ENCODE assay signal across 19 cellular contexts in genomic region chr1:198128528-198128927, GRCh38.
"Had no signal": no experiment of that assay in that cellular context is flagged by ENCODE, and none has a peak within 500 bp of the region (broad histone marks: within the 10 kb centered on the region; RNA-seq: fewer than 3 reads in every experiment).

No MANE protein-coding gene starts in this region.

- ATAC-seq: activated CD8-positive, alpha-beta T cell treated with anti-CD3 and anti-CD28 coated beads for 36 hours; heart right ventricle; left ventricle myocardium superior; WTC11 had no signal

- H3K4me1 Mint-ChIP-seq: WTC11 had no signal

- H3K4me3 ChIP-seq: cardiac muscle cell, heart right ventricle, right atrium auricular region, stomach, testis had no signal

- H3K27me3 Mint-ChIP-seq: memory B cell, type B pancreatic cell had no signal

- DNase-seq: activated CD4-positive, alpha-beta T cell treated with anti-CD3 and anti-CD28 coated beads for 4 hours; activated CD8-positive, alpha-beta T cell treated with anti-CD3 and anti-CD28 coated beads for 36 hours; activated effector memory CD4-positive, alpha-beta T cell treated with anti-CD3 and anti-CD28 coated beads, Interleukin-2, amount 50 U/mL, for 16 hours; activated naive CD4-positive, alpha-beta T cell treated with anti-CD3 and anti-CD28 coated beads, Interleukin-2, amount 50 U/mL, for 16 hours; activated T-cell treated with anti-CD3 and anti-CD28 coated beads, Interleukin-2, amount 50 U/mL, for 48 hours; amniotic stem cell; endodermal cell; heart right ventricle; kidney glomerular epithelial cell; left ventricle myocardium superior; occipital lobe; stimulated activated CD4-positive, alpha-beta T cell treated with anti-CD3 and anti-CD28 coated beads, Interleukin-2, amount 100 ng/mL, for 24 hours; stomach; testis had no signal

- H3K9me3 Mint-ChIP-seq: endodermal cell, memory B cell, type B pancreatic cell had no signal

- H3K36me3 Mint-ChIP-seq: memory B cell, type B pancreatic cell, WTC11 had no signal

- H3K4me3 Mint-ChIP-seq: activated CD8-positive, alpha-beta T cell treated with anti-CD3 and anti-CD28 coated beads for 36 hours; endodermal cell; memory B cell; type B pancreatic cell; WTC11 had no signal

- H3K27ac Mint-ChIP-seq: activated CD8-positive, alpha-beta T cell treated with anti-CD3 and anti-CD28 coated beads for 36 hours; endodermal cell; memory B cell; type B pancreatic cell; WTC11 had no signal
